Comparison of ENCODE assay signal across 32 cellular contexts in the genomic region with DNA sequence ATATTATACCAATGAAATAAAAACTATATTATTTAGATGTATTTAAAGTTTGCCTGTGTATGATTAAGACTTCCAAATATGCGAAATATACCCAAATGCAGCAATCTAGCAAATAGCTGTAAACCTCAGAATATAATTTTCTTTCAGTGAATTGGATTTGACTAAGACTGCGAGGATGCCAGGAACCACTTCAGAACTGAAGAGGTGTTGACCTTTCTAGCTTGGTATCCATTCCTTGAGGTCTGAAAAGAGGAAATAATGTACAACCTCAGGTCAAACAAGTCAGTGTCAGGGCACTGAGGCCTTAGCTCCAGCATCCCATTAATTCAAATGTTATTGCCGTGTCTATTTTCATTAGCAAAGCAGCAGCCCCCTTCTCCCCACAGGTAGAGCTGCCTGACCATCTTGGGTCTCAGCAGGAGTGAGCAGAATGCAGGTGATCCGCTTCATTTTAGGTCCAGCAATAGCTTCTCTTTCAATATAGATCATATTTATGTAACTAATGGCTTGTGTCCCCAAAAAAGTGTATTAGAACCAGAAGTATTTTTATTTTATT.
A peak's percentile ranks its signal among the peaks of the same experiment; 100 is the strongest.
DNase-seq lines count a peak whose midpoint lies in the region; FAIRE-seq and TF ChIP-seq lines count a peak whose summit lies in the region.
"Had no signal": no experiment of that assay in that cellular context is flagged by ENCODE, and none has a peak within 500 bp of the region (broad histone marks: within the 10 kb centered on the region; RNA-seq: fewer than 3 reads in every experiment).

No MANE protein-coding gene starts in this region.

- H3K27me3 Mint-ChIP-seq in HFFc6 (ENCODE audit: insufficient read depth): no peaks in the 10 kb centered on the region; the same call in 1 of the 2 replicates
- H3K27me3 Mint-ChIP-seq: natural killer cell treated with Interleukin-12 subunit alpha and Interleukin-12 subunit beta and Interleukin-15 and Interleukin-18, amount 100 ng/mL, for 72 hours had no signal

- WGBS in small intestine, 3 donors: 92 to 97% (median 93%) methylated on average over 4 of the region's 4 CpGs

- H3K27me3 ChIP-seq in osteoblast (ENCODE audit: insufficient read depth, low read length) (no peaks in the 10 kb centered on the region), small intestine (ENCODE audit: control insufficient read depth in 2 of 2, insufficient read depth in 2 of 2, low read length in 2 of 2) (no peaks in the 10 kb centered on the region)
- H3K27me3 ChIP-seq: hepatocyte, Peyer's patch, upper lobe of left lung had no signal

- H3K9me3 ChIP-seq in osteoblast (ENCODE audit: low read depth, low read length) (no peaks in the 10 kb centered on the region), small intestine (ENCODE audit: control insufficient read depth, low read depth) (no peaks in the 10 kb centered on the region)
- H3K9me3 ChIP-seq: Caco-2, mucosa of descending colon, Peyer's patch, upper lobe of left lung had no signal

- in situ Hi-C loops in ACHN (cut with HindIII; ENCODE audit: low pct_ligation_motif_present, low pct_unique_long_range_greater_than_20kb, low sequenced_read_pairs): no loop called here

- no peaks in the 10 kb centered on the region for H3K9me3 Mint-ChIP-seq in HFFc6
- H3K9me3 Mint-ChIP-seq: activated T-helper 2 cell treated with anti-CD3 and anti-CD28 coated beads, Interferon-gamma antibody, Interleukin-2, Interleukin-4, amounts not matched to agents 10 μg/mL and 5 μg/mL and 100 μg/mL, durations not matched to agents 14 hours and 24 hours and 36 hours; CD14-positive monocyte; natural killer cell treated with Interleukin-12 subunit alpha and Interleukin-12 subunit beta and Interleukin-15 and Interleukin-18, amount 100 ng/mL, for 72 hours; stimulated activated effector memory CD8-positive, alpha-beta T cell treated with anti-CD3 and anti-CD28 coated beads, Interleukin-12 subunit alpha, Interleukin-12 subunit beta, amount 100 ng/mL, for 72 hours had no signal

- no peak overlapping the region for H2AFZ ChIP-seq in osteoblast (ENCODE audit: low read length)
- H2AFZ ChIP-seq: hepatocyte had no signal

- no peaks in the 10 kb centered on the region for H3K36me3 Mint-ChIP-seq in HFFc6 (ENCODE audit: low read depth)
- H3K36me3 Mint-ChIP-seq: natural killer cell treated with Interleukin-12 subunit alpha and Interleukin-12 subunit beta and Interleukin-15 and Interleukin-18, amount 100 ng/mL, for 72 hours; stimulated activated effector memory CD8-positive, alpha-beta T cell treated with anti-CD3 and anti-CD28 coated beads, Interleukin-12 subunit alpha, Interleukin-12 subunit beta, amount 100 ng/mL, for 72 hours had no signal

- H3K4me3 ChIP-seq in osteoblast (ENCODE audit: insufficient read depth, low read length) (no peak overlapping the region), small intestine (ENCODE audit: low read depth in 1 of 2, low read length in 2 of 2) (no peak overlapping the region)
- H3K4me3 ChIP-seq: hepatocyte, mucosa of descending colon, Peyer's patch, upper lobe of left lung had no signal

- peak; percentile 12 for DNase-seq in EL
- DNase-seq in HFFc6: peak; percentile 12
- peak; percentile 52 for DNase-seq in cerebellar cortex (ENCODE audit: low spot score)
- peak; percentile 35 for DNase-seq in osteoblast (ENCODE audit: insufficient read length, low spot score, missing footprints)
- no peak for DNase-seq in caudate nucleus (lab: John Stamatoyannopoulos, UW)
- DNase-seq in ACHN: no peak
- no peak for DNase-seq in small intestine
- DNase-seq: activated CD4-positive, alpha-beta T cell treated with anti-CD3 and anti-CD28 coated beads for 48 hours; activated naive CD4-positive, alpha-beta T cell treated with anti-CD3 and anti-CD28 coated beads, Interleukin-2, amount 50 U/mL, for 16 hours; aorta; Caco-2; central memory CD4-positive, alpha-beta T cell; DMS79; mammary epithelial cell; mucosa of descending colon; NCI-H1436 treated with DMSO at 0.1 percent for 48 hours; NCI-H2107; NCI-H446 treated with DMSO at 0.1 percent for 48 hours; NCI-H774; Peyer's patch; SHP77 treated with DMSO at 0.1 percent for 48 hours; substantia nigra; SW 1271; T-helper 9 cell; WERI-Rb-1 had no signal

- TF ChIP-seq CTCF in HFFc6 (IDR thresholded peaks at IDR 0.05) (no peak), osteoblast (IDR thresholded peaks at IDR 0.05; ENCODE audit: extremely low read depth, low read depth, low read length) (no peak)

- H3K79me2 ChIP-seq in osteoblast (ENCODE audit: insufficient read depth, low read length): no peaks in the 10 kb centered on the region

- no peak overlapping the region for H3K4me2 ChIP-seq in osteoblast (ENCODE audit: insufficient read depth, low read length)
- H3K4me2 ChIP-seq: hepatocyte had no signal

- H3K27ac ChIP-seq in osteoblast (ENCODE audit: low read depth, low read length) (no peak overlapping the region), caudate nucleus (ENCODE audit: low read depth, low read length) (no peak overlapping the region), small intestine (ENCODE audit: low read depth in 1 of 2, low read length in 1 of 2) (no peak overlapping the region)
- H3K27ac ChIP-seq: hepatocyte, Peyer's patch, upper lobe of left lung had no signal

- H4K20me1 ChIP-seq in osteoblast (ENCODE audit: insufficient read depth, low read length): no peaks in the 10 kb centered on the region

- FAIRE-seq in small intestine (lab: Jason Lieb, UNC): no peak
- FAIRE-seq: GM18507 had no signal

- H3K36me3 ChIP-seq in osteoblast (ENCODE audit: insufficient read depth, low read length): no peaks in the 10 kb centered on the region
- no peaks in the 10 kb centered on the region for H3K36me3 ChIP-seq in small intestine (ENCODE audit: control insufficient read depth in 2 of 2, insufficient read depth in 2 of 2, low read length in 2 of 2)
- H3K36me3 ChIP-seq: Peyer's patch, upper lobe of left lung had no signal

- no peak overlapping the region for H3K27ac Mint-ChIP-seq in HFFc6
- H3K27ac Mint-ChIP-seq: activated T-helper 2 cell treated with anti-CD3 and anti-CD28 coated beads, Interferon-gamma antibody, Interleukin-2, Interleukin-4, amounts not matched to agents 10 μg/mL and 5 μg/mL and 100 μg/mL, durations not matched to agents 14 hours and 24 hours and 36 hours; CD14-positive monocyte; natural killer cell treated with Interleukin-12 subunit alpha and Interleukin-12 subunit beta and Interleukin-15 and Interleukin-18, amount 100 ng/mL, for 72 hours; stimulated activated effector memory CD8-positive, alpha-beta T cell treated with anti-CD3 and anti-CD28 coated beads, Interleukin-12 subunit alpha, Interleukin-12 subunit beta, amount 100 ng/mL, for 72 hours had no signal

- H3K4me1 Mint-ChIP-seq in HFFc6 (ENCODE audit: low read depth): peaks cover 11% of the 10 kb centered on the region
- H3K4me1 Mint-ChIP-seq: CD14-positive monocyte; stimulated activated effector memory CD8-positive, alpha-beta T cell treated with anti-CD3 and anti-CD28 coated beads, Interleukin-12 subunit alpha, Interleukin-12 subunit beta, amount 100 ng/mL, for 72 hours had no signal

- no peak overlapping the region for H3K4me3 Mint-ChIP-seq in HFFc6
- H3K4me3 Mint-ChIP-seq: CD14-positive monocyte; natural killer cell treated with Interleukin-12 subunit alpha and Interleukin-12 subunit beta and Interleukin-15 and Interleukin-18, amount 100 ng/mL, for 72 hours; stimulated activated effector memory CD8-positive, alpha-beta T cell treated with anti-CD3 and anti-CD28 coated beads, Interleukin-12 subunit alpha, Interleukin-12 subunit beta, amount 100 ng/mL, for 72 hours had no signal

- H3K4me1 ChIP-seq in osteoblast (ENCODE audit: insufficient read depth, low read length) (no peaks in the 10 kb centered on the region), small intestine (ENCODE audit: control insufficient read depth in 2 of 2, insufficient read depth in 1 of 2, low read depth in 1 of 2, low read length in 1 of 2) (no peaks in the 10 kb centered on the region)
- H3K4me1 ChIP-seq: Caco-2, Peyer's patch, upper lobe of left lung had no signal

Comparison
In these comparisons a context has a peak if more than half of its experiments do, and no peak if none do; other contexts are left out.
1. DNase-seq: peak in EL (single experiment), HFFc6 (single experiment), cerebellar cortex (single experiment) and osteoblast (single experiment); none in caudate nucleus (0 of 61), ACHN (single experiment) and small intestine (single experiment).